Comparison of ENCODE assay signal across 25 cellular contexts in the genomic region with DNA sequence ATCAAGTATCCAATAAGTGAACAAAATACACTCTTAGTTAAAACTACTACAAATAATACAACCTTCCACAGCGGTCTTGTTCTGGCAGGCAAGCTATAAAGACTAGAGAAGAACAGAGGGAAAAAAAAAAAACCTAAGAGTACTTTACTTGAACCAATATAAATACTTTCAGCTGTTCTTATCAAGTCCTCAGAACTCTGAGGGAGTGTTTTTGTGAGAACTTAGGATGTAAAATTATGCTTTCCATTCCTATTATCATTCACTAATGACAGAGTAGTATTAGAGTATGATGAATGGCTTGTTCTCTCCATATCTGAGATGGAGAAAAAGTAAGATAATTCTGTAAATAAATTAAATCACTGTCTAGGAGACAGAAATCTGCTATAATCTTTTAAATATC.
"Had no signal": no experiment of that assay in that cellular context is flagged by ENCODE, and none has a peak within 500 bp of the region (broad histone marks: within the 10 kb centered on the region; RNA-seq: fewer than 3 reads in every experiment).

No MANE protein-coding gene starts in this region.

- H3K27ac ChIP-seq: neural progenitor cell, ovary, parathyroid adenoma, psoas muscle, right lobe of liver, sigmoid colon, stomach, thoracic aorta, thyroid gland, tibial nerve, upper lobe of left lung, vagina had no signal

- H3K27me3 ChIP-seq: neural progenitor cell, ovary, right lobe of liver, sigmoid colon, stomach, thyroid gland, tibial nerve, upper lobe of left lung, vagina had no signal

- H3K4me2 ChIP-seq: neural progenitor cell had no signal

- H3K9me3 ChIP-seq: ovary, psoas muscle, right lobe of liver, sigmoid colon, stomach, thoracic aorta, thyroid gland, tibial nerve, upper lobe of left lung, vagina had no signal

- ATAC-seq: natural killer cell; psoas muscle; right cardiac atrium; right lobe of liver; stimulated activated effector memory CD8-positive, alpha-beta T cell treated with anti-CD3 and anti-CD28 coated beads, Interleukin-12 subunit alpha, Interleukin-12 subunit beta, amount 100 ng/mL, for 72 hours; stimulated activated naive B cell treated with anti-CD40 and anti-IgM and Interleukin-4, amounts not matched to agents 10 μg/mL and 1 μg/mL and 100 μg/mL, for 72 hours had no signal

- H3K4me1 ChIP-seq: neural progenitor cell, parathyroid adenoma, psoas muscle, right lobe of liver, tibial nerve, upper lobe of left lung, vagina had no signal

- H3K36me3 ChIP-seq: ovary had no signal

- H3K9ac ChIP-seq: neural progenitor cell, parathyroid adenoma had no signal

- H3K4me3 ChIP-seq: neural progenitor cell, ovary, psoas muscle, right lobe of liver, sigmoid colon, stomach, thoracic aorta, thyroid gland, tibial nerve, upper lobe of left lung, vagina had no signal

- DNase-seq: natural killer cell; occipital lobe; ovary; posterior cingulate gyrus; psoas muscle; right cardiac atrium; right lobe of liver; sigmoid colon; small intestine; stimulated activated CD4-positive, alpha-beta T cell treated with anti-CD3 and anti-CD28 coated beads, Interleukin-15, amount 100 ng/mL, for 24 hours; stimulated activated CD4-positive, alpha-beta T cell treated with anti-CD3 and anti-CD28 coated beads, Interleukin-2, amount 100 ng/mL, for 24 hours; stimulated activated CD4-positive, alpha-beta T cell treated with anti-CD3 and anti-CD28 coated beads, Interleukin-2, amount 100 ng/mL, for 48 hours; stimulated activated CD4-positive, alpha-beta T cell treated with anti-CD3 and anti-CD28 coated beads, Interleukin-4, amount 100 ng/mL, for 24 hours; stimulated activated naive B cell treated with anti-CD40 and anti-IgM and Interleukin-4, amounts not matched to agents 10 μg/mL and 1 μg/mL and 100 μg/mL, for 72 hours; stimulated activated naive CD4-positive, alpha-beta T cell treated with Interleukin-2 at 50 U/mL for 16 hours; stomach; thyroid gland; trophoblast cell; upper lobe of left lung had no signal

- H2AFZ ChIP-seq: neural progenitor cell, parathyroid adenoma had no signal
